In the genomic region with DNA sequence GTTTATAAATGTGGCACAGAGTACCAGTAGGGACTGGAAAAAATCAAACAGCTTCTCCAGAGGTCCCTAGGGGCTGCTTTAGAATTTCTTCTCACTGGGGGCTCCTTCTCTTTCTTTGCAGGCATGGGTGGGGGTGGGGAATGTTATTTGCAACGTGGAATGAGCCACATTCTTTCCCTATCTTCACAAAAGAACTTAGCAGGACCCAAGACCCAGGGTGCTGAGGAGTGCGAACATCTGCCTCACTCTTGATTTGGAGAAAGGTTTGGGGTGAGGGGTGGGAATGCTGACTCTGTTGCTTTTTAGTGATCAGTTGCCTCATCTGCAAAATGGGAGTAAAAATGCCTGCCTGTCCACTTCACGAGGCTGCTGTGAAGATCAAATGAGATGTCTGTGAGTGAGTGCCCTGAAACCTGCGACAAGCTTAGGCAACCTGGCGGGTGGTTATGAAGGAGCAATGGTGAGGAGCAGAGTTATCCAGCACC, we compare ENCODE assay signal across 20 cellular contexts. TPM values are rescaled to one million over a fixed set of nuclear protein-coding genes. Genes with fewer than 3 reads are reported as not detected.
DNase-seq lines count a peak whose midpoint lies in the region; ATAC-seq, FAIRE-seq and TF ChIP-seq lines count a peak whose summit lies in the region.
"Had no signal": no experiment of that assay in that cellular context is flagged by ENCODE, and none has a peak within 500 bp of the region (broad histone marks: within the 10 kb centered on the region; RNA-seq: fewer than 3 reads in every experiment).

No MANE protein-coding gene starts in this region.

- ATAC-seq in left ventricle myocardium superior = no peak
- no peak for ATAC-seq in activated naive CD8-positive, alpha-beta T cell treated with anti-CD3 and anti-CD28 coated beads, Interleukin-2, amount 50 U/mL, for 24 hours

- H3K27ac ChIP-seq in astrocyte (ENCODE audit: low read depth, low read length) = no peak overlapping the region
- peak overlapping the region; percentile 33 for H3K27ac ChIP-seq in iPS-18a (ENCODE audit: low read length)
- H3K27ac ChIP-seq: 22Rv1, PC-9, RWPE1 had no signal

- peaks cover 34% of the 10 kb centered on the region for H3K27me3 Mint-ChIP-seq in astrocyte (ENCODE audit: low read depth, unreplicated experiment)
- peaks cover 48% of the 10 kb centered on the region for H3K27me3 Mint-ChIP-seq in activated naive CD8-positive, alpha-beta T cell treated with anti-CD3 and anti-CD28 coated beads, Interleukin-2, amount 50 U/mL, for 24 hours

- no peaks in the 10 kb centered on the region for H3K79me2 ChIP-seq in astrocyte (ENCODE audit: insufficient read depth, low read length)

- H2AFZ ChIP-seq in astrocyte (ENCODE audit: low read depth, low read length) = no peak overlapping the region
- H2AFZ ChIP-seq: PC-9 had no signal

- H3K4me3 ChIP-seq in astrocyte (ENCODE audit: insufficient read depth, low read depth, low read length) (no peak overlapping the region), iPS-18a (ENCODE audit: low read length) (peak overlapping the region; percentile 43)
- H3K4me3 ChIP-seq: PC-9 had no signal

- no peak overlapping the region for H3K4me2 ChIP-seq in astrocyte (ENCODE audit: low read length)
- H3K4me2 ChIP-seq: PC-9 had no signal

- H3K4me1 ChIP-seq in astrocyte (ENCODE audit: insufficient read depth, low read length) = no peaks in the 10 kb centered on the region
- H3K4me1 ChIP-seq in iPS-18a (ENCODE audit: control insufficient read depth, low read depth, low read length) = peaks cover 49% of the 10 kb centered on the region
- H3K4me1 ChIP-seq: Caco-2 had no signal

- peaks cover 20% of the 10 kb centered on the region for H3K9me3 Mint-ChIP-seq in astrocyte (ENCODE audit: unreplicated experiment)
- peaks cover 5% of the 10 kb centered on the region for H3K9me3 Mint-ChIP-seq in activated naive CD8-positive, alpha-beta T cell treated with anti-CD3 and anti-CD28 coated beads, Interleukin-2, amount 50 U/mL, for 24 hours

- H3K27me3 ChIP-seq in astrocyte (ENCODE audit: insufficient read depth, low read length) = peaks cover 55% of the 10 kb centered on the region
- H3K27me3 ChIP-seq in iPS-18a (ENCODE audit: control insufficient read depth, insufficient read depth, low read length) = no peaks in the 10 kb centered on the region

- peak; percentile 12 for DNase-seq in NCI-H2171 treated with DMSO at 0.1 percent for 48 hours (lab: John Stamatoyannopoulos, UW)
- no peak for DNase-seq in NCI-H2171 (lab: John Stamatoyannopoulos, UW)
- no peak for DNase-seq in astrocyte (ENCODE audit: low read depth)
- no peak for DNase-seq in left ventricle myocardium superior
- DNase-seq in stimulated activated CD4-positive, alpha-beta T cell treated with anti-CD3 and anti-CD28 coated beads, Interleukin-2, amount 100 ng/mL, for 24 hours = no peak
- no peak for DNase-seq in activated T-cell treated with anti-CD3 and anti-CD28 coated beads, Interleukin-2, amount 50 U/mL, for 48 hours
- DNase-seq in activated naive CD8-positive, alpha-beta T cell treated with anti-CD3 and anti-CD28 coated beads, Interleukin-2, amount 50 U/mL, for 24 hours = no peak
- DNase-seq: Caco-2; CD4-positive, CD25-positive, alpha-beta regulatory T cell; GDM1; KG1; NCI-H1105 treated with DMSO at 0.1 percent for 48 hours; NCI-H1694; NCI-H524; NCI-H82; PC-9; SIG-M5 had no signal

- TF ChIP-seq CTCF in astrocyte (IDR thresholded peaks at IDR 0.05; ENCODE audit: insufficient read depth, low read depth, low read length) = no peak

- FAIRE-seq in astrocyte (lab: Jason Lieb, UNC) = no peak

- no peak overlapping the region for H3K9ac ChIP-seq in astrocyte (ENCODE audit: low read length)
- H3K9ac ChIP-seq in iPS-18a (ENCODE audit: low read length) = peak overlapping the region; percentile 34

- no peaks in the 10 kb centered on the region for H4K20me1 ChIP-seq in astrocyte (ENCODE audit: insufficient read depth, low read length)

- intact Hi-C loops in left ventricle myocardium superior (cut with micrococcal nuclease) = no loop called here

- H3K36me3 Mint-ChIP-seq in astrocyte (ENCODE audit: low read depth, unreplicated experiment) = peaks cover 4% of the 10 kb centered on the region
- no peaks in the 10 kb centered on the region for H3K36me3 Mint-ChIP-seq in activated naive CD8-positive, alpha-beta T cell treated with anti-CD3 and anti-CD28 coated beads, Interleukin-2, amount 50 U/mL, for 24 hours (ENCODE audit: low read depth)
- H3K36me3 Mint-ChIP-seq: CD4-positive, CD25-positive, alpha-beta regulatory T cell had no signal

- H3K4me1 Mint-ChIP-seq in astrocyte (ENCODE audit: low read depth, unreplicated experiment) = peaks cover 3% of the 10 kb centered on the region
- no peaks in the 10 kb centered on the region for H3K4me1 Mint-ChIP-seq in activated naive CD8-positive, alpha-beta T cell treated with anti-CD3 and anti-CD28 coated beads, Interleukin-2, amount 50 U/mL, for 24 hours
- H3K4me1 Mint-ChIP-seq: CD4-positive, CD25-positive, alpha-beta regulatory T cell had no signal

- H3K36me3 ChIP-seq in astrocyte (ENCODE audit: insufficient read depth, low read length) (no peaks in the 10 kb centered on the region), iPS-18a (ENCODE audit: control insufficient read depth, low read depth, low read length) (no peaks in the 10 kb centered on the region)

- no peak overlapping the region for H3K4me3 Mint-ChIP-seq in astrocyte (ENCODE audit: unreplicated experiment)
- H3K4me3 Mint-ChIP-seq in activated naive CD8-positive, alpha-beta T cell treated with anti-CD3 and anti-CD28 coated beads, Interleukin-2, amount 50 U/mL, for 24 hours = no peak overlapping the region
- H3K4me3 Mint-ChIP-seq: CD4-positive, CD25-positive, alpha-beta regulatory T cell had no signal

- H3K27ac Mint-ChIP-seq in astrocyte (ENCODE audit: unreplicated experiment) = peak overlapping the region; percentile 15
- H3K27ac Mint-ChIP-seq in activated naive CD8-positive, alpha-beta T cell treated with anti-CD3 and anti-CD28 coated beads, Interleukin-2, amount 50 U/mL, for 24 hours = no peak overlapping the region

- H3K9me3 ChIP-seq in astrocyte (ENCODE audit: insufficient read depth, low read depth, low read length) (peaks cover 20% of the 10 kb centered on the region), iPS-18a (ENCODE audit: control insufficient read depth, low read depth, low read length) (peaks cover 14% of the 10 kb centered on the region)

RNA-seq across cellular contexts. Expression of a gene that starts 10.8 kb away (rescaled TPM):
- 1.8 and 2.6 TPM in 2 replicates for total RNA-seq in astrocyte
- 0.59 TPM for total RNA-seq in left ventricle myocardium superior

RNA-seq across cellular contexts. Expression of a gene that starts 26.3 kb away (rescaled TPM):
- not detected in 2 replicates for total RNA-seq in astrocyte
- not detected for total RNA-seq in left ventricle myocardium superior
- total RNA-seq: Caco-2, PC-9 had no signal
